In the genomic region with DNA sequence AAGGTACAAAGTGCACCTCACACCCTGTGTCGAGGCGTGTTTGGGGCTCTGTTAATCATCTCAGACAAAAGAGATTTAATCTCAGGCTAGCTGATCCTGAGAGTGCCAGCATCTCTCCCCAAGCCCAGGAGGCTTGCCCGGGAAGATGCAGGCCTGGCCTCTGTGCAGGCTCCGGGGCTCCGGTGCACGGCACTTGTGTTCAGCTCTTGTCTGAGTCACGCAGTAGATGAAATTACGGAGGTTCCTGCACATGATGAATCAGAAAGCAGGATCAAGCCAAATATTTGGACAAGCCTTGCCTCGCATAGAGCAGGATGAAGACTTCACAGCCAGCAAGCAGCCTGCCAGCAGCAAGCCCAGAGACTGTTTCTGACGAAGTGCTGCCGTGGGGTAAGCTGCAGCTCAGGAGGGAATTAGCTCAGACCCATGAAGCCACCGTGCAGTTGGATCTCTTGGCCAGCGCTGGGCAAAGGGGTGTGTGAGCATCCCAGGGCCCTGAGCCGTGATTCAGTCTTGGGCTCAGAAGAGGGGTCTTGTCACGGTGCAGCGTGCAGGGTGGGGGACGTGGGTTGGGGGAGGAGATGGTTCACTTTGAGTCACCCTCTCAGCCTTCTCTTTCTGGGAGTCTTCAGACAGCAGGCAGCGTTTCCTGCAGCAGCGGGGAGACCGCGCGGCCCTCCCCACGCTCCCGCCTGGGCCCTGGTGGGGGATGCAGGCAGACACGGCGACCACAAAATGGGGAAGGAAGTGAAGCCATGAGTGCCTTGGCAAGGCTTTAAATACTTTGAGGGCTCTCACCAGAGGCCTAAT, we compare ENCODE assay signal across 8 cellular contexts.
DNase-seq lines count a peak whose midpoint lies in the region; ATAC-seq, FAIRE-seq and TF ChIP-seq lines count a peak whose summit lies in the region.

No MANE protein-coding gene starts in this region.

- H3K4me1 Mint-ChIP-seq in chondrocyte (ENCODE audit: low read depth) = peaks cover 79% of the 10 kb centered on the region
- peaks cover 39% of the 10 kb centered on the region for H3K4me1 Mint-ChIP-seq in memory B cell

- no peaks in the 10 kb centered on the region for H3K27me3 Mint-ChIP-seq in chondrocyte (ENCODE audit: low read depth)
- H3K27me3 Mint-ChIP-seq in memory B cell = no peaks in the 10 kb centered on the region

- no peaks in the 10 kb centered on the region for H3K27me3 ChIP-seq in upper lobe of left lung

- WGBS in upper lobe of left lung, 2 donors = 47 to 67% methylated on average over 22 to 26 of the region's 26 CpGs

- no peaks in the 10 kb centered on the region for H3K9me3 Mint-ChIP-seq in chondrocyte (ENCODE audit: low read depth)
- H3K9me3 Mint-ChIP-seq in memory B cell = no peaks in the 10 kb centered on the region

- H3K27ac Mint-ChIP-seq in chondrocyte (ENCODE audit: unreplicated experiment) = peak overlapping the region; percentile 95
- no peak overlapping the region for H3K27ac Mint-ChIP-seq in memory B cell

- peak; percentile 89 for FAIRE-seq in GM12891 (lab: Jason Lieb, UNC)

- TF ChIP-seq POLR2A in GM12891 (IDR thresholded peaks at IDR 0.05; ENCODE audit: low read depth, low read length) = no peak
- TF ChIP-seq POLR2A in upper lobe of left lung (IDR thresholded peaks at IDR 0.05) = no peak

- H3K4me3 ChIP-seq in upper lobe of left lung = no peak overlapping the region

- ATAC-seq in HG02884 (IDR thresholded peaks at IDR 0.05; ENCODE audit: unreplicated experiment) (peak; percentile 43), memory B cell (ENCODE audit: low read depth) (peak; percentile 97), upper lobe of left lung (ENCODE audit: low FRiP score in 2 of 2) (peak; percentile 64 to 90)

- H3K4me1 ChIP-seq in upper lobe of left lung = peaks cover 22 to 42% (median 34%) of the 10 kb centered on the region in 4 donors

- H3K36me3 ChIP-seq in upper lobe of left lung = no peaks in the 10 kb centered on the region

- TF ChIP-seq CTCF in chondrocyte (IDR thresholded peaks at IDR 0.05) (no peak), upper lobe of left lung (IDR thresholded peaks at IDR 0.05) (no peak)

- peak in 1 of 4 donors; percentile 21 for TF ChIP-seq EP300 in upper lobe of left lung (IDR thresholded peaks at IDR 0.05)

- peak overlapping the region; percentile 51 to 74 (median 65) for H3K27ac ChIP-seq in upper lobe of left lung

- H3K9me3 ChIP-seq in upper lobe of left lung = no peaks in the 10 kb centered on the region

- H3K4me3 Mint-ChIP-seq in chondrocyte (ENCODE audit: unreplicated experiment) (peak overlapping the region; percentile 67), memory B cell (peak overlapping the region; percentile 42)

- DNase-seq in GM12891 (ENCODE audit: insufficient read length, low spot score) (peak; percentile 45), SIG-M5 (lab: John Stamatoyannopoulos, UW) (peak; percentile 17), chondrocyte (ENCODE audit: low spot score) (peak; percentile 75), memory B cell (ENCODE audit: low spot score in 2 of 2) (peak; percentile 45 to 60), upper lobe of left lung (peak; percentile 53 to 86), NCI-H187 (lab: John Stamatoyannopoulos, UW) (no peak), DMS 273 (lab: John Stamatoyannopoulos, UW; ENCODE audit: unreplicated experiment) (no peak)

- no peaks in the 10 kb centered on the region for H3K36me3 Mint-ChIP-seq in chondrocyte (ENCODE audit: low read depth)
- no peaks in the 10 kb centered on the region for H3K36me3 Mint-ChIP-seq in memory B cell

TF ChIP-seq in GM12891, 5 proteins besides CTCF, POLR2A, EP300 and RAD21:
- no peak for TF ChIP-seq TAF1 (IDR thresholded peaks at IDR 0.05; ENCODE audit: low read depth, low read length)
- peak; percentile 55 for TF ChIP-seq SPI1 (IDR thresholded peaks at IDR 0.05; ENCODE audit: low read depth, low read length)

Comparison
In these comparisons a context has a peak if more than half of its experiments do, and no peak if none do; other contexts are left out.
1. DNase-seq: peak in GM12891 (single experiment), SIG-M5 (single experiment), chondrocyte (single experiment), memory B cell (2 of 2) and upper lobe of left lung (2 of 2); none in NCI-H187 (0 of 2) and DMS 273 (single experiment).
2. ATAC-seq: peak in every context shown above with its lines; median percentile 97 in memory B cell; 77 in upper lobe of left lung; 43 in HG02884.